ENCODE assay signal across 9 cellular contexts in genomic region chr9:127927457-127928231, GRCh38. TPM values are rescaled to one million over a fixed set of nuclear protein-coding genes. Genes with fewer than 3 reads are reported as not detected.
DNase-seq lines count a peak whose midpoint lies in the region; ATAC-seq and TF ChIP-seq lines count a peak whose summit lies in the region.
"Had no signal": no experiment of that assay in that cellular context is flagged by ENCODE, and none has a peak within 500 bp of the region (broad histone marks: within the 10 kb centered on the region; RNA-seq: fewer than 3 reads in every experiment).

No MANE protein-coding gene starts in this region.

- H3K9me3 ChIP-seq in esophagus squamous epithelium = no peaks in the 10 kb centered on the region
- no peaks in the 10 kb centered on the region for H3K9me3 ChIP-seq in testis
- H3K9me3 ChIP-seq in SK-N-SH = no peaks in the 10 kb centered on the region

- DNase-seq in NCI-H1436 (lab: John Stamatoyannopoulos, UW) (peak; percentile 73), NCI-H1436 treated with DMSO at 0.1 percent for 48 hours (lab: John Stamatoyannopoulos, UW) (no peak), esophagus squamous epithelium (lab: John Stamatoyannopoulos, UW) (no peak), testis (no peak), SK-N-SH (no peak)
- DNase-seq in activated CD8-positive, alpha-beta memory T cell treated with anti-CD3 and anti-CD28 coated beads, Interleukin-2, amount 50 U/mL, for 48 hours = peak; percentile 78
- peak; percentile 50 to 64 for DNase-seq in stimulated activated CD4-positive, alpha-beta T cell treated with anti-CD3 and anti-CD28 coated beads, Interleukin-15, amount 100 ng/mL, for 1 hour (ENCODE audit: low read depth in 1 of 2, low spot score in 1 of 2)

- H3K79me2 ChIP-seq in SK-N-SH (ENCODE audit: insufficient read depth) = no peaks in the 10 kb centered on the region

- POLR2A ChIA-PET in SK-N-SH (lab: Yijun Ruan, JAX) = interaction anchor here (1.3 kb wide), 1 partner anchor 30 kb away, joined by 4 read pairs; no protein-coding TSS in a partner anchor

- H4K20me1 ChIP-seq in SK-N-SH (ENCODE audit: insufficient read depth) = no peaks in the 10 kb centered on the region

- TF ChIP-seq EP300 in SK-N-SH (IDR thresholded peaks at IDR 0.05; ENCODE audit: borderline replicate concordance in 1 of 2, low read depth in 1 of 2, low read length in 1 of 2) = no peak

- 0 to 6% methylated on average over 1 to 14 of the region's 48 CpGs for WGBS in esophagus squamous epithelium, 2 donors
- WGBS in testis, 2 donors = 25 to 28% methylated on average over 12 to 42 of the region's 48 CpGs
- 92% methylated on average over 47 of the region's 48 CpGs for WGBS in SK-N-SH (ENCODE audit: low lambda C conversion rate)

- TF ChIP-seq POLR2A in esophagus squamous epithelium (IDR thresholded peaks at IDR 0.05) (no peak), testis (IDR thresholded peaks at IDR 0.05) (no peak)

- intact Hi-C loops in esophagus squamous epithelium (cut with DNase I) = loop anchor here (10.0 kb wide), 1 partner anchor 333 kb away; no protein-coding TSS in a partner anchor
- intact Hi-C loops in testis (cut with DNase I; ENCODE audit: low total_unique reads) = no loop called here

- no peak overlapping the region for H3K4me2 ChIP-seq in SK-N-SH

- H3K9ac ChIP-seq in SK-N-SH = no peak overlapping the region

- H3K4me3 ChIP-seq in esophagus squamous epithelium (peak overlapping the region; percentile 32 to 63 (median 52)), testis (peak overlapping the region in 1 of 2 donors; percentile 35), SK-N-SH (ENCODE audit: low read depth in 2 of 2, low read length in 1 of 2) (no peak overlapping the region)

- no peak overlapping the region for H2AFZ ChIP-seq in SK-N-SH (ENCODE audit: low read depth)

- no peaks in the 10 kb centered on the region for H3K9me2 ChIP-seq in SK-N-SH

- peaks cover 45% of the 10 kb centered on the region for H3F3A ChIP-seq in SK-N-SH (replicated peaks; ENCODE audit: insufficient read depth)

- no peak for TF ChIP-seq CTCF in esophagus squamous epithelium (IDR thresholded peaks at IDR 0.05)
- no peak for TF ChIP-seq CTCF in testis (IDR thresholded peaks at IDR 0.05)
- TF ChIP-seq CTCF in SK-N-SH (IDR thresholded peaks at IDR 0.05) = no peak

- CTCF ChIA-PET in SK-N-SH (lab: Yijun Ruan, JAX) = interaction anchor here (1.0 to 2.1 kb wide), 4 partner anchors 16 to 193 kb away, joined by 4 to 6 read pairs (median 6); partner anchors contain the start of gene TOR2A

- H3K27ac ChIP-seq in esophagus squamous epithelium = peak overlapping the region in 3 of 4 donors; percentile 21 to 59 (median 39)
- no peak overlapping the region for H3K27ac ChIP-seq in testis
- no peak overlapping the region for H3K27ac ChIP-seq in SK-N-SH (ENCODE audit: low read depth in 2 of 2, low read length in 1 of 2)
- H3K27ac ChIP-seq: C4-2B had no signal

- H3K27me3 ChIP-seq in esophagus squamous epithelium (peaks cover 0 to 49% (median 0%) of the 10 kb centered on the region in 4 donors), testis (no peaks in the 10 kb centered on the region), SK-N-SH (ENCODE audit: insufficient read depth) (no peaks in the 10 kb centered on the region)

- H3K36me3 ChIP-seq in esophagus squamous epithelium (no peaks in the 10 kb centered on the region), testis (ENCODE audit: low read depth, missing control alignments) (no peaks in the 10 kb centered on the region), SK-N-SH (replicated peaks in 1 of 2; ENCODE audit: control insufficient read depth in 1 of 2, insufficient read depth in 2 of 2, low read length in 1 of 2) (no peaks in the 10 kb centered on the region)

- peaks cover 30 to 53% (median 36%) of the 10 kb centered on the region in 3 donors for H3K4me1 ChIP-seq in esophagus squamous epithelium
- H3K4me1 ChIP-seq in testis = peaks cover 24% of the 10 kb centered on the region
- peaks cover 20 to 25% of the 10 kb centered on the region in 2 experiments; a peak in 3 of 4 replicates for H3K4me1 ChIP-seq in SK-N-SH (ENCODE audit: control insufficient read depth in 1 of 2, insufficient read depth in 2 of 2, low read depth in 1 of 2, low read length in 1 of 2)

- no peak for TF ChIP-seq RAD21 in SK-N-SH (IDR thresholded peaks at IDR 0.05; ENCODE audit: low read length)

- ATAC-seq in GM21576 (IDR thresholded peaks at IDR 0.05; ENCODE audit: unreplicated experiment) = no peak

TF ChIP-seq in SK-N-SH, 30 proteins besides CTCF, POLR2A, EP300 and RAD21 (continues in another document):
- TF ChIP-seq MAX (IDR thresholded peaks at IDR 0.05; ENCODE audit: low read depth) (no peak), TAF1 (IDR thresholded peaks at IDR 0.05; ENCODE audit: borderline replicate concordance, low read depth, low read length) (no peak), SIN3A (IDR thresholded peaks at IDR 0.05; ENCODE audit: borderline replicate concordance, low read depth, low read length) (no peak), ELF1 (IDR thresholded peaks at IDR 0.05) (no peak), EZH2phosphoT487 (IDR thresholded peaks at IDR 0.05; ENCODE audit: borderline replicate concordance, low read depth) (no peak), RXRA (IDR thresholded peaks at IDR 0.05; ENCODE audit: borderline replicate concordance, low read depth) (no peak), GATA2 (CRISPR knock-in tag; IDR thresholded peaks at IDR 0.05) (no peak), USF1 (IDR thresholded peaks at IDR 0.05; ENCODE audit: borderline replicate concordance, low read depth) (no peak), RCOR1 (IDR thresholded peaks at IDR 0.05; ENCODE audit: low read length) (no peak), FOSL2 (IDR thresholded peaks at IDR 0.05; ENCODE audit: borderline replicate concordance, low read depth) (no peak), RFX5 (IDR thresholded peaks at IDR 0.05; ENCODE audit: low read length) (no peak), FOXM1 (IDR thresholded peaks at IDR 0.05; ENCODE audit: low read depth) (no peak), CHD2 (IDR thresholded peaks at IDR 0.05; ENCODE audit: low read length, partially characterized antibody) (no peak), TCF12 (IDR thresholded peaks at IDR 0.05) (no peak), IRF3 (IDR thresholded peaks at IDR 0.05; ENCODE audit: low read depth, low read length) (no peak)

RNA-seq across cellular contexts. Expression of gene PIP5KL1, which starts 2.9 kb away (rescaled TPM):
- total RNA-seq in esophagus squamous epithelium (1 to 10 TPM in 3 of 4 donors, not detected in 1; 3.1 to 4.6 (median 3.6) TPM), testis (10 to 100 TPM in 1 of 2 donors, 1 to 10 TPM in 1; 8.4 to 10.2 TPM)
- polyA plus RNA-seq in testis (ENCODE audit: insufficient read depth, low read depth, low replicate concordance) (3.9 TPM), SK-N-SH (2012; rRNA removed) (4.0 and 6.1 TPM in 2 replicates)
- polyA plus RNA-seq in SK-N-SH (2012; cell fraction: cytosol; rRNA removed) = 1.7 and 2.5 TPM in 2 replicates
- 40.1 and 41.3 TPM in 2 replicates for polyA plus RNA-seq in SK-N-SH (2012; cell fraction: nucleus; rRNA removed)

RNA-seq across cellular contexts. Expression of gene DPM2, which starts 10.0 kb away (rescaled TPM):
- total RNA-seq in esophagus squamous epithelium (10 to 100 TPM; 12.5 to 18.5 (median 15.7) TPM), testis (10 to 100 TPM; 33.5 to 36.4 TPM)
- polyA plus RNA-seq in testis (ENCODE audit: insufficient read depth, low read depth, low replicate concordance) (46.6 TPM), SK-N-SH (2012; rRNA removed) (106 and 117 TPM in 2 replicates)
- polyA plus RNA-seq in SK-N-SH (2012; cell fraction: cytosol; rRNA removed) = 54.1 and 69.2 TPM in 2 replicates
- polyA plus RNA-seq in SK-N-SH (2012; cell fraction: nucleus; rRNA removed) = 90.7 and 100 TPM in 2 replicates

RNA-seq across cellular contexts. Expression of gene ST6GALNAC4, which starts 10.8 kb away (rescaled TPM):
- total RNA-seq in esophagus squamous epithelium (10 to 100 TPM; 12.5 to 33.0 (median 23.8) TPM), testis (10 to 100 TPM; 18.8 to 24.7 TPM)
- polyA plus RNA-seq in testis (ENCODE audit: insufficient read depth, low read depth, low replicate concordance) (10.3 TPM), SK-N-SH (2012; rRNA removed) (28.4 and 30.2 TPM in 2 replicates)
- 11.0 and 21.1 TPM in 2 replicates for polyA plus RNA-seq in SK-N-SH (2012; cell fraction: cytosol; rRNA removed)
- 29.1 and 30.8 TPM in 2 replicates for polyA plus RNA-seq in SK-N-SH (2012; cell fraction: nucleus; rRNA removed)

RNA-seq across cellular contexts. Expression of gene ST6GALNAC6, which starts 28.2 kb away (rescaled TPM):
- total RNA-seq in esophagus squamous epithelium (10 to 100 TPM; 14.5 to 69.4 (median 26.1) TPM), testis (10 to 100 TPM; 46.3 to 70.3 TPM)
- polyA plus RNA-seq in testis (ENCODE audit: insufficient read depth, low read depth, low replicate concordance) (43.0 TPM), SK-N-SH (2012; rRNA removed) (34.8 and 47.5 TPM in 2 replicates)
- 15.2 and 27.6 TPM in 2 replicates for polyA plus RNA-seq in SK-N-SH (2012; cell fraction: cytosol; rRNA removed)
- polyA plus RNA-seq in SK-N-SH (2012; cell fraction: nucleus; rRNA removed) = 38.6 and 69.7 TPM in 2 replicates

RNA-seq across cellular contexts. Expression of gene AK1, which starts 50.2 kb away (rescaled TPM):
- total RNA-seq in esophagus squamous epithelium (10 to 100 TPM; 11.1 to 36.1 (median 26.8) TPM), testis (100 to 1,000 TPM in 1 of 2 donors, 10 to 100 TPM in 1; 86.7 to 103 TPM)
- polyA plus RNA-seq in testis (ENCODE audit: insufficient read depth, low read depth, low replicate concordance) (154 TPM), SK-N-SH (2012; rRNA removed) (103 and 125 TPM in 2 replicates)
- 65.8 and 85.2 TPM in 2 replicates for polyA plus RNA-seq in SK-N-SH (2012; cell fraction: cytosol; rRNA removed)
- 98.3 and 147 TPM in 2 replicates for polyA plus RNA-seq in SK-N-SH (2012; cell fraction: nucleus; rRNA removed)

Comparison
In these comparisons a context has a peak if more than half of its experiments do, and no peak if none do; other contexts are left out.
1. DNase-seq: peak in NCI-H1436 (single experiment), activated CD8-positive, alpha-beta memory T cell treated with anti-CD3 and anti-CD28 coated beads, Interleukin-2, amount 50 U/mL, for 48 hours (single experiment) and stimulated activated CD4-positive, alpha-beta T cell treated with anti-CD3 and anti-CD28 coated beads, Interleukin-15, amount 100 ng/mL, for 1 hour (2 of 2); none in NCI-H1436 treated with DMSO at 0.1 percent for 48 hours (single experiment), esophagus squamous epithelium (single experiment), testis (single experiment) and SK-N-SH (single experiment).
2. H3K27ac ChIP-seq: peak in esophagus squamous epithelium (3 of 4); none in testis (0 of 2) and SK-N-SH (0 of 2).
3. H3K4me3 ChIP-seq: peak in esophagus squamous epithelium (4 of 4); none in SK-N-SH (0 of 2).